ENCODE assay signal across 1 cellular context in genomic region chr13:77896536-77896935, GRCh38.
TF ChIP-seq lines count a peak whose summit lies in the region.

No MANE protein-coding gene starts in this region.

TF ChIP-seq in WTC11, 78 proteins besides CTCF, POLR2A, EP300 and RAD21 (continued from another document):
- TF ChIP-seq NR1H2 (CRISPR knock-in tag; IDR thresholded peaks at IDR 0.05) (no peak), E2F1 (CRISPR knock-in tag; IDR thresholded peaks at IDR 0.05) (no peak), GABPB1 (CRISPR knock-in tag; IDR thresholded peaks at IDR 0.05) (no peak), ZBTB21 (CRISPR knock-in tag; IDR thresholded peaks at IDR 0.05; ENCODE audit: borderline replicate concordance) (no peak), SMAD4 (CRISPR knock-in tag; IDR thresholded peaks at IDR 0.05) (no peak), CREM (CRISPR knock-in tag; IDR thresholded peaks at IDR 0.05) (no peak), ZMAT4 (CRISPR knock-in tag; IDR thresholded peaks at IDR 0.05) (no peak), ZNF219 (CRISPR knock-in tag; IDR thresholded peaks at IDR 0.05; ENCODE audit: borderline replicate concordance) (no peak), FOXP4 (CRISPR knock-in tag; IDR thresholded peaks at IDR 0.05) (no peak), ATF1 (CRISPR knock-in tag; IDR thresholded peaks at IDR 0.05) (no peak), ZNF532 (CRISPR knock-in tag; IDR thresholded peaks at IDR 0.05; ENCODE audit: borderline replicate concordance) (no peak), ZNF423 (CRISPR knock-in tag; IDR thresholded peaks at IDR 0.05) (no peak), ATF2 (CRISPR knock-in tag; IDR thresholded peaks at IDR 0.05; ENCODE audit: borderline replicate concordance, low read depth) (no peak)
